1 cellular context compared by ENCODE assay signal in the genomic region with DNA sequence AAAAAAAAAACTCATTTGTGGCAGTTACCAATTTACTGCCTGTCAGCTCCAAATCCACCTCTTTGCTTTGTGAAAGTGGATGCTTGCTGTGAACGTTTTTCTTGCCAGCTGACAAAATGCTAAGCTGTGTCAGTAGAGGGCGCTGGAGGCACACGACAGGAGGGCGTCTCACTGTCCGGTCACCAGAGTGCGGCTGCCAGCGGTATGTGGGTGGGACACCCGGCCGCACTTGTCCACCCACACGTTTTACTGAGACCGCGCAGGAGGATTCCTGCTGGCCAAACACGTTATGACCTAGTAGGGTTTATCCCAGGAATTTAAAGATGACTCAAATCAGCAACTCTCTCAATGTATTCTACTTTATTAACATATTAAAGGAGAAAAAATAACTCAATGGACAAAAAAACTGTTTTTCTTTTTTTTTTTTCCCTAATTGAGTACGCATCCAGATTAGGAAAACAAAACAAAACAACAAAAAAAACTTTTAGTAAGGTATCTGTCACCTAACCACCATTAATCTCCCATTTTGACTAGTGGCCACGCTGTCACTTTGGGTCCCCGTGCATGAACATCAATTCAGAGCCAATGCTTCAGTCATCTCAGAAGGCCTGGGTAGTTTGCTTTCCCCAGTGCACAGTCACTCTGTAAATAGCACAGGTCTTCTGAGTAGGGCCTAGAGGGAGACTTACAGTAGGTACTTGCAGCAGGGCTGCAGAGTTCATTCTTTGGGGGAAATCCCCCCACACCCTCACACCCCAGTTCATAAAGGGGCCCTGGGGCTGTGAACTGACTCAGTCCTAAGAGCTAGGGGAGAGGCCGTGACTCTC.
TF ChIP-seq lines count a peak whose summit lies in the region.

No MANE protein-coding gene starts in this region.

TF ChIP-seq in K562, 482 proteins besides CTCF, POLR2A, EP300 and RAD21 (continued from another document):
- TF ChIP-seq, protein P1, sequence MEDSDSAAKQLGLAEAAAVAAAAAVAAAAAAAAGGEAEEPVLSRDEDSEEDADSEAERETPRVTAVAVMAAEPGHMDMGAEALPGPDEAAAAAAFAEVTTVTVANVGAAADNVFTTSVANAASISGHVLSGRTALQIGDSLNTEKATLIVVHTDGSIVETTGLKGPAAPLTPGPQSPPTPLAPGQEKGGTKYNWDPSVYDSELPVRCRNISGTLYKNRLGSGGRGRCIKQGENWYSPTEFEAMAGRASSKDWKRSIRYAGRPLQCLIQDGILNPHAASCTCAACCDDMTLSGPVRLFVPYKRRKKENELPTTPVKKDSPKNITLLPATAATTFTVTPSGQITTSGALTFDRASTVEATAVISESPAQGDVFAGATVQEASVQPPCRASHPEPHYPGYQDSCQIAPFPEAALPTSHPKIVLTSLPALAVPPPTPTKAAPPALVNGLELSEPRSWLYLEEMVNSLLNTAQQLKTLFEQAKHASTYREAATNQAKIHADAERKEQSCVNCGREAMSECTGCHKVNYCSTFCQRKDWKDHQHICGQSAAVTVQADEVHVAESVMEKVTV (CRISPR knock-in tag; IDR thresholded peaks at IDR 0.05): peak; percentile 81
- peak; percentile 59; the same call in 1 of the 2 replicates for TF ChIP-seq C11orf30 (IDR thresholded peaks at IDR 0.05; ENCODE audit: low read depth)
- TF ChIP-seq HCFC1 (IDR thresholded peaks at IDR 0.05; ENCODE audit: low read depth, low read length): peak; percentile 41
- TF ChIP-seq TEAD4 (IDR thresholded peaks at IDR 0.05; ENCODE audit: low read length): peak; percentile 85
- TF ChIP-seq TEAD4 (CRISPR knock-in tag; IDR thresholded peaks at IDR 0.05; ENCODE audit: borderline replicate concordance): no peak
- peak in 1 of 2 experiments; percentile 73; a peak in 2 of 4 replicates for TF ChIP-seq MAZ (CRISPR knock-in tag; conservative IDR thresholded peaks at IDR 0.05 in 1 of 2, IDR thresholded peaks at IDR 0.05 in 1 of 2)
- TF ChIP-seq, protein P2, sequence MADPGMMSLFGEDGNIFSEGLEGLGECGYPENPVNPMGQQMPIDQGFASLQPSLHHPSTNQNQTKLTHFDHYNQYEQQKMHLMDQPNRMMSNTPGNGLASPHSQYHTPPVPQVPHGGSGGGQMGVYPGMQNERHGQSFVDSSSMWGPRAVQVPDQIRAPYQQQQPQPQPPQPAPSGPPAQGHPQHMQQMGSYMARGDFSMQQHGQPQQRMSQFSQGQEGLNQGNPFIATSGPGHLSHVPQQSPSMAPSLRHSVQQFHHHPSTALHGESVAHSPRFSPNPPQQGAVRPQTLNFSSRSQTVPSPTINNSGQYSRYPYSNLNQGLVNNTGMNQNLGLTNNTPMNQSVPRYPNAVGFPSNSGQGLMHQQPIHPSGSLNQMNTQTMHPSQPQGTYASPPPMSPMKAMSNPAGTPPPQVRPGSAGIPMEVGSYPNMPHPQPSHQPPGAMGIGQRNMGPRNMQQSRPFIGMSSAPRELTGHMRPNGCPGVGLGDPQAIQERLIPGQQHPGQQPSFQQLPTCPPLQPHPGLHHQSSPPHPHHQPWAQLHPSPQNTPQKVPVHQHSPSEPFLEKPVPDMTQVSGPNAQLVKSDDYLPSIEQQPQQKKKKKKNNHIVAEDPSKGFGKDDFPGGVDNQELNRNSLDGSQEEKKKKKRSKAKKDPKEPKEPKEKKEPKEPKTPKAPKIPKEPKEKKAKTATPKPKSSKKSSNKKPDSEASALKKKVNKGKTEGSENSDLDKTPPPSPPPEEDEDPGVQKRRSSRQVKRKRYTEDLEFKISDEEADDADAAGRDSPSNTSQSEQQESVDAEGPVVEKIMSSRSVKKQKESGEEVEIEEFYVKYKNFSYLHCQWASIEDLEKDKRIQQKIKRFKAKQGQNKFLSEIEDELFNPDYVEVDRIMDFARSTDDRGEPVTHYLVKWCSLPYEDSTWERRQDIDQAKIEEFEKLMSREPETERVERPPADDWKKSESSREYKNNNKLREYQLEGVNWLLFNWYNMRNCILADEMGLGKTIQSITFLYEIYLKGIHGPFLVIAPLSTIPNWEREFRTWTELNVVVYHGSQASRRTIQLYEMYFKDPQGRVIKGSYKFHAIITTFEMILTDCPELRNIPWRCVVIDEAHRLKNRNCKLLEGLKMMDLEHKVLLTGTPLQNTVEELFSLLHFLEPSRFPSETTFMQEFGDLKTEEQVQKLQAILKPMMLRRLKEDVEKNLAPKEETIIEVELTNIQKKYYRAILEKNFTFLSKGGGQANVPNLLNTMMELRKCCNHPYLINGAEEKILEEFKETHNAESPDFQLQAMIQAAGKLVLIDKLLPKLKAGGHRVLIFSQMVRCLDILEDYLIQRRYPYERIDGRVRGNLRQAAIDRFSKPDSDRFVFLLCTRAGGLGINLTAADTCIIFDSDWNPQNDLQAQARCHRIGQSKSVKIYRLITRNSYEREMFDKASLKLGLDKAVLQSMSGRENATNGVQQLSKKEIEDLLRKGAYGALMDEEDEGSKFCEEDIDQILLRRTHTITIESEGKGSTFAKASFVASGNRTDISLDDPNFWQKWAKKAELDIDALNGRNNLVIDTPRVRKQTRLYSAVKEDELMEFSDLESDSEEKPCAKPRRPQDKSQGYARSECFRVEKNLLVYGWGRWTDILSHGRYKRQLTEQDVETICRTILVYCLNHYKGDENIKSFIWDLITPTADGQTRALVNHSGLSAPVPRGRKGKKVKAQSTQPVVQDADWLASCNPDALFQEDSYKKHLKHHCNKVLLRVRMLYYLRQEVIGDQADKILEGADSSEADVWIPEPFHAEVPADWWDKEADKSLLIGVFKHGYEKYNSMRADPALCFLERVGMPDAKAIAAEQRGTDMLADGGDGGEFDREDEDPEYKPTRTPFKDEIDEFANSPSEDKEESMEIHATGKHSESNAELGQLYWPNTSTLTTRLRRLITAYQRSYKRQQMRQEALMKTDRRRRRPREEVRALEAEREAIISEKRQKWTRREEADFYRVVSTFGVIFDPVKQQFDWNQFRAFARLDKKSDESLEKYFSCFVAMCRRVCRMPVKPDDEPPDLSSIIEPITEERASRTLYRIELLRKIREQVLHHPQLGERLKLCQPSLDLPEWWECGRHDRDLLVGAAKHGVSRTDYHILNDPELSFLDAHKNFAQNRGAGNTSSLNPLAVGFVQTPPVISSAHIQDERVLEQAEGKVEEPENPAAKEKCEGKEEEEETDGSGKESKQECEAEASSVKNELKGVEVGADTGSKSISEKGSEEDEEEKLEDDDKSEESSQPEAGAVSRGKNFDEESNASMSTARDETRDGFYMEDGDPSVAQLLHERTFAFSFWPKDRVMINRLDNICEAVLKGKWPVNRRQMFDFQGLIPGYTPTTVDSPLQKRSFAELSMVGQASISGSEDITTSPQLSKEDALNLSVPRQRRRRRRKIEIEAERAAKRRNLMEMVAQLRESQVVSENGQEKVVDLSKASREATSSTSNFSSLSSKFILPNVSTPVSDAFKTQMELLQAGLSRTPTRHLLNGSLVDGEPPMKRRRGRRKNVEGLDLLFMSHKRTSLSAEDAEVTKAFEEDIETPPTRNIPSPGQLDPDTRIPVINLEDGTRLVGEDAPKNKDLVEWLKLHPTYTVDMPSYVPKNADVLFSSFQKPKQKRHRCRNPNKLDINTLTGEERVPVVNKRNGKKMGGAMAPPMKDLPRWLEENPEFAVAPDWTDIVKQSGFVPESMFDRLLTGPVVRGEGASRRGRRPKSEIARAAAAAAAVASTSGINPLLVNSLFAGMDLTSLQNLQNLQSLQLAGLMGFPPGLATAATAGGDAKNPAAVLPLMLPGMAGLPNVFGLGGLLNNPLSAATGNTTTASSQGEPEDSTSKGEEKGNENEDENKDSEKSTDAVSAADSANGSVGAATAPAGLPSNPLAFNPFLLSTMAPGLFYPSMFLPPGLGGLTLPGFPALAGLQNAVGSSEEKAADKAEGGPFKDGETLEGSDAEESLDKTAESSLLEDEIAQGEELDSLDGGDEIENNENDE (IDR thresholded peaks at IDR 0.05; ENCODE audit: low read depth, low read length): no peak
- TF ChIP-seq XRCC4 (IDR thresholded peaks at IDR 0.05; ENCODE audit: extremely low read depth, insufficient read depth, insufficient read length): no peak
- TF ChIP-seq JUND (IDR thresholded peaks at IDR 0.05; ENCODE audit: borderline replicate concordance, low read depth, low read length): peak; percentile 56; the same call in 1 of the 2 replicates
- peak; percentile 52; the same call in 1 of the 3 replicates for TF ChIP-seq JUND (tag; IDR thresholded peaks at IDR 0.05; ENCODE audit: borderline replicate concordance, low read depth, low read length)
- peak; percentile 38; the same call in 1 of the 2 replicates for TF ChIP-seq SP1 (CRISPR knock-in tag; IDR thresholded peaks at IDR 0.05)
- peak; percentile 37; the same call in 1 of the 2 replicates for TF ChIP-seq GABPB1 (CRISPR knock-in tag; IDR thresholded peaks at IDR 0.05)
- peak; percentile 24; the same call in 1 of the 2 replicates for TF ChIP-seq KAT7 (CRISPR knock-in tag; IDR thresholded peaks at IDR 0.05; ENCODE audit: borderline replicate concordance)
- TF ChIP-seq ZNF695 (CRISPR knock-in tag; IDR thresholded peaks at IDR 0.05): no peak
- TF ChIP-seq, protein P3, sequence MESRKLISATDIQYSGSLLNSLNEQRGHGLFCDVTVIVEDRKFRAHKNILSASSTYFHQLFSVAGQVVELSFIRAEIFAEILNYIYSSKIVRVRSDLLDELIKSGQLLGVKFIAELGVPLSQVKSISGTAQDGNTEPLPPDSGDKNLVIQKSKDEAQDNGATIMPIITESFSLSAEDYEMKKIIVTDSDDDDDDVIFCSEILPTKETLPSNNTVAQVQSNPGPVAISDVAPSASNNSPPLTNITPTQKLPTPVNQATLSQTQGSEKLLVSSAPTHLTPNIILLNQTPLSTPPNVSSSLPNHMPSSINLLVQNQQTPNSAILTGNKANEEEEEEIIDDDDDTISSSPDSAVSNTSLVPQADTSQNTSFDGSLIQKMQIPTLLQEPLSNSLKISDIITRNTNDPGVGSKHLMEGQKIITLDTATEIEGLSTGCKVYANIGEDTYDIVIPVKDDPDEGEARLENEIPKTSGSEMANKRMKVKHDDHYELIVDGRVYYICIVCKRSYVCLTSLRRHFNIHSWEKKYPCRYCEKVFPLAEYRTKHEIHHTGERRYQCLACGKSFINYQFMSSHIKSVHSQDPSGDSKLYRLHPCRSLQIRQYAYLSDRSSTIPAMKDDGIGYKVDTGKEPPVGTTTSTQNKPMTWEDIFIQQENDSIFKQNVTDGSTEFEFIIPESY (CRISPR knock-in tag; IDR thresholded peaks at IDR 0.05): peak; percentile 54
- TF ChIP-seq, protein P4, sequence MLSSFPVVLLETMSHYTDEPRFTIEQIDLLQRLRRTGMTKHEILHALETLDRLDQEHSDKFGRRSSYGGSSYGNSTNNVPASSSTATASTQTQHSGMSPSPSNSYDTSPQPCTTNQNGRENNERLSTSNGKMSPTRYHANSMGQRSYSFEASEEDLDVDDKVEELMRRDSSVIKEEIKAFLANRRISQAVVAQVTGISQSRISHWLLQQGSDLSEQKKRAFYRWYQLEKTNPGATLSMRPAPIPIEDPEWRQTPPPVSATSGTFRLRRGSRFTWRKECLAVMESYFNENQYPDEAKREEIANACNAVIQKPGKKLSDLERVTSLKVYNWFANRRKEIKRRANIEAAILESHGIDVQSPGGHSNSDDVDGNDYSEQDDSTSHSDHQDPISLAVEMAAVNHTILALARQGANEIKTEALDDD (IDR thresholded peaks at IDR 0.05): peak; percentile 80; the same call in 1 of the 2 replicates
- TF ChIP-seq DPF2 (IDR thresholded peaks at IDR 0.05): peak; percentile 40
- peak in 2 of 3 experiments; percentile 26 to 67 for TF ChIP-seq YY1 (IDR thresholded peaks at IDR 0.05; ENCODE audit: borderline replicate concordance in 1 of 3, control insufficient read depth in 1 of 3, extremely low read depth in 1 of 3, insufficient read depth in 3 of 3, insufficient read length in 1 of 3, insufficient replicate concordance in 2 of 3, low read depth in 1 of 3, low read length in 2 of 3)
- peak; percentile 44; the same call in 1 of the 2 replicates for TF ChIP-seq MAFK (IDR thresholded peaks at IDR 0.05; ENCODE audit: low read length)
- TF ChIP-seq PCBP2 (IDR thresholded peaks at IDR 0.05; ENCODE audit: low read depth, low read length, poor library complexity, severe bottlenecking): no peak
- no peak for TF ChIP-seq ZNF76 (CRISPR knock-in tag; IDR thresholded peaks at IDR 0.05; ENCODE audit: borderline replicate concordance)
- TF ChIP-seq NRF1 (conservative IDR thresholded peaks at IDR 0.05 in 1 of 2, IDR thresholded peaks at IDR 0.05 in 1 of 2): peak; percentile 48 to 62
- TF ChIP-seq PML (IDR thresholded peaks at IDR 0.05; ENCODE audit: low read length): 0 out of 2 replicates have a peak, but pooled peaks have one; percentile 35
- TF ChIP-seq DACH1 (IDR thresholded peaks at IDR 0.05; ENCODE audit: partially characterized antibody): peak; percentile 80
- no peak for TF ChIP-seq THRAP3 (IDR thresholded peaks at IDR 0.05; ENCODE audit: borderline replicate concordance)
